ENCODE assay signal across 1 cellular context in genomic region chr19:1355258-1355973, GRCh38.
TF ChIP-seq lines count a peak whose summit lies in the region.

No MANE protein-coding gene starts in this region.

TF ChIP-seq in HepG2, 621 proteins besides CTCF, POLR2A, EP300 and RAD21:
- TF ChIP-seq RERE (CRISPR knock-in tag; IDR thresholded peaks at IDR 0.05; ENCODE audit: low read depth): no peak
- TF ChIP-seq ARID4A (CRISPR knock-in tag; IDR thresholded peaks at IDR 0.05; ENCODE audit: borderline replicate concordance): peak; percentile 19; the same call in 1 of the 2 replicates
- no peak for TF ChIP-seq ZNF253 (CRISPR knock-in tag; IDR thresholded peaks at IDR 0.05; ENCODE audit: borderline replicate concordance)
- 0 out of 2 replicates have a peak, but pooled peaks have one; percentile 30 for TF ChIP-seq CREBL2 (CRISPR knock-in tag; IDR thresholded peaks at IDR 0.05; ENCODE audit: borderline replicate concordance)
- 0 out of 2 replicates have a peak, but pooled peaks have one; percentile 14 for TF ChIP-seq ZNF547 (CRISPR knock-in tag; IDR thresholded peaks at IDR 0.05)
- no peak for TF ChIP-seq ZNF570 (CRISPR knock-in tag; IDR thresholded peaks at IDR 0.05; ENCODE audit: borderline replicate concordance)
- 0 out of 2 replicates have a peak, but pooled peaks have one; percentile 70 for TF ChIP-seq ZNF740 (CRISPR knock-in tag; IDR thresholded peaks at IDR 0.05)
- no peak for TF ChIP-seq LCORL (IDR thresholded peaks at IDR 0.05)
- TF ChIP-seq LCORL (CRISPR knock-in tag; IDR thresholded peaks at IDR 0.05): 0 out of 2 replicates have a peak, but pooled peaks have one; percentile 33
- TF ChIP-seq AGO2 (optimal IDR thresholded peaks at IDR 0.05; ENCODE audit: low read depth, low read length): peak; percentile 8
- no peak for TF ChIP-seq CEBPZ (IDR thresholded peaks at IDR 0.05; ENCODE audit: low read length)
- TF ChIP-seq HDAC6 (IDR thresholded peaks at IDR 0.05; ENCODE audit: low read depth, low read length): no peak
- peak; percentile 15 for TF ChIP-seq ASH2L (IDR thresholded peaks at IDR 0.05; ENCODE audit: insufficient read length, low read depth, low read length)
- no peak for TF ChIP-seq PAXIP1 (CRISPR knock-in tag; conservative IDR thresholded peaks at IDR 0.05)
- no peak for TF ChIP-seq MAX (IDR thresholded peaks at IDR 0.05)
- peak; percentile 61; the same call in 1 of the 2 replicates for TF ChIP-seq IRF9 (CRISPR knock-in tag; IDR thresholded peaks at IDR 0.05; ENCODE audit: borderline replicate concordance)
- 0 out of 2 replicates have a peak, but pooled peaks have one; percentile 18 for TF ChIP-seq KDM5B (CRISPR knock-in tag; IDR thresholded peaks at IDR 0.05; ENCODE audit: borderline replicate concordance)
- TF ChIP-seq ZNF580 (CRISPR knock-in tag; IDR thresholded peaks at IDR 0.05; ENCODE audit: borderline replicate concordance, low read depth): no peak
- TF ChIP-seq ZSCAN25 (CRISPR knock-in tag; IDR thresholded peaks at IDR 0.05): peak; percentile 36
- TF ChIP-seq FOXC1 (CRISPR knock-in tag; IDR thresholded peaks at IDR 0.05; ENCODE audit: borderline replicate concordance): peak; percentile 49; the same call in 1 of the 2 replicates
